1 cellular context compared by ENCODE assay signal in genomic region chr13:60392136-60392535, GRCh38.
TF ChIP-seq lines count a peak whose summit lies in the region.

No MANE protein-coding gene starts in this region.

TF ChIP-seq in GM23338, 12 proteins besides CTCF, POLR2A, EP300 and RAD21 (continued from another document):
- no peak for TF ChIP-seq STAT1 (IDR thresholded peaks at IDR 0.05; ENCODE audit: unreplicated experiment)
